Comparison of ENCODE assay signal across 7 cellular contexts in the genomic region with DNA sequence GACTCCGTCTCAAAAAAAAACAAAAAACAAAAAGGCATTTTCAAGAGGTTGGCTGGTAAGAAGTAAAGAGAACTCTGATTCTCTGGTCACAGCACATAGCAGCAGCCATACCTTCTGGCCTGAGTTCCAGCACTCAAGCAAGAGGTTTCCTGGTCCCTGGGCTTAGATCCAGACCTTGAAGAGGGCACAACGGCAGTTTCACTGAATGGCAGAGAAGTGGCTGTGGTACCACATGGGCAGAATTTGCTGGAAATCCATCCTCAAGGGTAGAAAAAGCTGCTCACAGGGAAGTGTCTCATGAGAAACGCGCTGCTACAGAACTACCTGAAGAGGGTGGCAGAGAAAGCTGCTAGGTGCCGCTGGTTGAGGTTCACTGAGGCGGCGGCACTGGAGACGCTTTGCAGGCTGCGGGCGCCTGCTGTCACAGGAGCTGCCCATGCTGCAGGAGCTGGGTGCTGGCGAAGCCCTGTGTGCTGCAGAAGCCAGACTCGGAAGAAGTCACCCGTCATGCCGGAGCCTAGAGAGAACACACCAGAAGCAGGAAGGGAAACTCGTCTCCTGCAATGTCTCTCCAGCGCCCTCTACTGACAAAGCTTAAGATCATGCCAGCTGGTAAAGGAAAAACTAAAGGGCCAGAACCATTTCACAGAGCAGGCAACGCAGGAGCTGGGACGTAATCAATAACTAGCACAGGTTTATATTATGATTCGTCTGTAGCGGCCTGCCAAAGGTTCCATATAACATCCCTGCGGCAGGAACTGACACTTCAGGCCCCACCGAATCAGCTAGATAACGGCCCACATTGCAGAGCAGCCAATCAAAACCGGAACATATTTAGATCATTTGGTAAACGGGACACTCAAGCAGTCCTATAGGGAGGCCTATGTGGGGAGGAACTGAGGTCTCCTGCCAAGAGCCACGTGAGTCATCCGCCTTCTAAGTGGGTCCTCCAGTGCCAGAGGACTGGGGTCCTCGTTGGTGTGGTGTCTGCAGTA. TPM values are rescaled to one million over a fixed set of nuclear protein-coding genes. Genes with fewer than 3 reads are reported as not detected.
DNase-seq lines count a peak whose midpoint lies in the region; FAIRE-seq and TF ChIP-seq lines count a peak whose summit lies in the region.

No MANE protein-coding gene starts in this region.

- no peak overlapping the region for H3K9ac ChIP-seq in HUES48 (ENCODE audit: low read depth, low read length)
- H3K9ac ChIP-seq in NT2/D1 (ENCODE audit: insufficient read length, low read depth), result peak overlapping the region; percentile 61
- H3K9ac ChIP-seq in muscle layer of colon (ENCODE audit: low read length), result peak overlapping the region; percentile 31

- DNase-seq in GM12892 (ENCODE audit: insufficient read length) (peak; percentile 30), NT2/D1 (ENCODE audit: low read depth, low spot score) (no peak), epithelial cell of esophagus (ENCODE audit: low read depth) (peak; percentile 89)
- peak; percentile 68 for DNase-seq in activated CD8-positive, alpha-beta memory T cell treated with anti-CD3 and anti-CD28 coated beads, Interleukin-2, amount 50 U/mL, for 4 hours
- peak; percentile 59 to 91 (median 80) for DNase-seq in stimulated activated naive CD4-positive, alpha-beta T cell (lab: John Stamatoyannopoulos, UW)

- peak; percentile 58 for FAIRE-seq in GM12892 (lab: Jason Lieb, UNC)

- H3K4me1 ChIP-seq in HUES48 (ENCODE audit: control insufficient read depth, insufficient read depth, low read length) (peaks cover 12% of the 10 kb centered on the region; the same call in 1 of the 2 replicates), NT2/D1 (ENCODE audit: insufficient read depth, insufficient read length) (peaks cover 6% of the 10 kb centered on the region), muscle layer of colon (ENCODE audit: insufficient read depth, low read length) (peaks cover 26% of the 10 kb centered on the region)

- H3K9me3 ChIP-seq in HUES48 (ENCODE audit: control insufficient read depth, insufficient read depth, low read length) (no peaks in the 10 kb centered on the region), NT2/D1 (ENCODE audit: insufficient read depth, low read length) (no peaks in the 10 kb centered on the region), muscle layer of colon (ENCODE audit: low read length) (no peaks in the 10 kb centered on the region)

- TF ChIP-seq CTCF in epithelial cell of esophagus (IDR thresholded peaks at IDR 0.05; ENCODE audit: insufficient read depth, low read depth, low read length, missing control alignments), result peak; percentile 97

- peak; percentile 60; the same call in 1 of the 2 replicates for TF ChIP-seq POLR2A in GM12892 (IDR thresholded peaks at IDR 0.05; ENCODE audit: low read depth, low read length)

- H3K27ac ChIP-seq in HUES48 (ENCODE audit: low read depth, low read length), result peak overlapping the region; percentile 26
- peak overlapping the region; percentile 63 for H3K27ac ChIP-seq in muscle layer of colon (ENCODE audit: low read depth, low read length)

- no peak overlapping the region for H3K4me3 ChIP-seq in HUES48 (ENCODE audit: low read depth, low read length)
- no peak overlapping the region for H3K4me3 ChIP-seq in NT2/D1 (ENCODE audit: insufficient read length, low read depth)
- H3K4me3 ChIP-seq in epithelial cell of esophagus (ENCODE audit: low read length), result peak overlapping the region; percentile 62
- peak overlapping the region; percentile 34 to 76 for H3K4me3 ChIP-seq in muscle layer of colon (ENCODE audit: low read depth in 1 of 2, low read length in 2 of 2)

- H3K36me3 ChIP-seq in HUES48 (ENCODE audit: control insufficient read depth, insufficient read depth, low read length), result peaks cover 12% of the 10 kb centered on the region
- H3K36me3 ChIP-seq in NT2/D1 (ENCODE audit: insufficient read depth, insufficient read length, low read length), result peaks cover 66% of the 10 kb centered on the region
- H3K36me3 ChIP-seq in muscle layer of colon (ENCODE audit: insufficient read depth, low read length), result peaks cover 16% of the 10 kb centered on the region

- H3K27me3 ChIP-seq in HUES48 (ENCODE audit: control insufficient read depth, insufficient read depth, low read length) (no peaks in the 10 kb centered on the region), NT2/D1 (ENCODE audit: insufficient read depth, insufficient read length) (no peaks in the 10 kb centered on the region), muscle layer of colon (ENCODE audit: control insufficient read depth in 1 of 2, insufficient read depth in 2 of 2, low read length in 2 of 2) (no peaks in the 10 kb centered on the region)

RNA-seq across cellular contexts. Expression of gene ZNF213, which starts 5.4 kb away (rescaled TPM):
- polyA plus RNA-seq in GM12892 (2012; ENCODE audit: missing spikeins), result 1.6 TPM

RNA-seq across cellular contexts. Expression of gene ZNF205, which starts 17.0 kb away (rescaled TPM):
- not detected for polyA plus RNA-seq in GM12892 (2012; ENCODE audit: missing spikeins)

RNA-seq across cellular contexts. Expression of gene ZSCAN10, which starts 30.3 kb away (rescaled TPM):
- not detected for polyA plus RNA-seq in GM12892 (2012; ENCODE audit: missing spikeins)

RNA-seq across cellular contexts. Expression of gene OR1F1, which starts 58.6 kb away (rescaled TPM):
- polyA plus RNA-seq in GM12892 (2012; ENCODE audit: missing spikeins), result not detected

Comparison
In these comparisons a context has a peak if more than half of its experiments do, and no peak if none do; other contexts are left out.
1. H3K4me3 ChIP-seq: peak in epithelial cell of esophagus (single experiment) and muscle layer of colon (2 of 2); none in HUES48 (single experiment) and NT2/D1 (single experiment).